11 cellular contexts compared by ENCODE assay signal in the genomic region with DNA sequence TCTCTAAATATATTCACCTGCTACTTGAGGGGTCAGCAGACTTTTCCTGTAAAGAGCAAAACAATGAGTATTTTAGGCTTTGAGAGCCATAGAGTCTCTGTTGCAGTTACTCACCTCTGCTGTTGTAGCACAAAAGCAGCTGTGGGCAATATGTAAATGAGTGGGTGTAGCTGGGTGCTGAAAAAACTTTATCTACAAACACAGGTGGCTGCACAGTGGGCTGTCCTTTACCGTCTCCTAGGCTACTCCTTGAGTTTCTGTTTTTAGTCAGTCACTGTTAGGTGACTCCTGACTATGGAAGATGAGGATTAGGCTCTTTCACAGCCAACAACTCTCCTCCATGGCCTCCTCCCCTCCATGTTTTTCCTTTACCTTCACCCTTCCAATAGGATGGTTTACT.
DNase-seq lines count a peak whose midpoint lies in the region; ATAC-seq and TF ChIP-seq lines count a peak whose summit lies in the region.
"Had no signal": no experiment of that assay in that cellular context is flagged by ENCODE, and none has a peak within 500 bp of the region (broad histone marks: within the 10 kb centered on the region; RNA-seq: fewer than 3 reads in every experiment).

No MANE protein-coding gene starts in this region.

- H3K36me3 Mint-ChIP-seq in GM23338 (ENCODE audit: low read depth): peaks cover 2% of the 10 kb centered on the region; the same call in 1 of the 3 replicates
- H3K36me3 Mint-ChIP-seq: natural killer cell treated with Interleukin-12 subunit alpha and Interleukin-12 subunit beta and Interleukin-15 and Interleukin-18, amount 100 ng/mL, for 72 hours had no signal

- no peaks in the 10 kb centered on the region for H3F3A ChIP-seq in GM23338 (replicated peaks; ENCODE audit: low read depth)

- no peaks in the 10 kb centered on the region for H4K20me1 ChIP-seq in GM23338 (replicated peaks; ENCODE audit: insufficient read depth)

- no peaks in the 10 kb centered on the region for H3K9me3 Mint-ChIP-seq in GM23338

- H3K27ac Mint-ChIP-seq in GM23338: no peak overlapping the region
- H3K27ac Mint-ChIP-seq: natural killer cell treated with Interleukin-12 subunit alpha and Interleukin-12 subunit beta and Interleukin-15 and Interleukin-18, amount 100 ng/mL, for 72 hours had no signal

- H3K36me3 ChIP-seq in GM23338 (ENCODE audit: insufficient read depth): no peaks in the 10 kb centered on the region

- no peak for DNase-seq in GM23338 (ENCODE audit: low spot score)
- DNase-seq in NCI-H1417 treated with DMSO at 0.1 percent for 48 hours (lab: John Stamatoyannopoulos, UW): peak; percentile 27
- no peak for DNase-seq in GM19240 (ENCODE audit: insufficient read length, low spot score)
- DNase-seq in T-helper 2 cell: no peak
- no peak for DNase-seq in lower leg skin (ENCODE audit: low spot score in 2 of 2)
- DNase-seq: activated effector memory CD4-positive, alpha-beta T cell treated with Interleukin-2 at 50 U/mL for 16 hours had no signal

- H3K4me3 ChIP-seq in GM23338 (no peak overlapping the region), lower leg skin (ENCODE audit: low read depth, poor library complexity, severe bottlenecking) (no peak overlapping the region)

- peaks cover 25% of the 10 kb centered on the region for H3K4me1 ChIP-seq in GM23338 (ENCODE audit: insufficient read depth)

- ATAC-seq in GM18511 (IDR thresholded peaks at IDR 0.05; ENCODE audit: unreplicated experiment) (peak; percentile 58), GM23338 (peak; percentile 48), esophagus mucosa (peak; percentile 72), HG03457 (IDR thresholded peaks at IDR 0.05; ENCODE audit: unreplicated experiment) (no peak)
- ATAC-seq: natural killer cell treated with Interleukin-12 subunit alpha and Interleukin-12 subunit beta and Interleukin-15 and Interleukin-18, amount 100 ng/mL, for 72 hours had no signal

- TF ChIP-seq CTCF in GM23338 (conservative IDR thresholded peaks at IDR 0.05; ENCODE audit: low read depth in 2 of 2) (no peak), lower leg skin (IDR thresholded peaks at IDR 0.05) (no peak)

- peaks cover 5% of the 10 kb centered on the region; the same call in 1 of the 2 replicates for H3K9me2 ChIP-seq in GM23338 (ENCODE audit: insufficient read depth)

- no peaks in the 10 kb centered on the region for H3K27me3 ChIP-seq in GM23338 (ENCODE audit: insufficient read depth)

- no peak overlapping the region for H3K27ac ChIP-seq in GM23338 (ENCODE audit: low read depth)
- H3K27ac ChIP-seq: VCaP had no signal

- TF ChIP-seq POLR2A in lower leg skin (IDR thresholded peaks at IDR 0.05): no peak

- 19 to 26% methylated on average over 1 of the region's 1 CpG for WGBS in lower leg skin, 2 donors

- no peak overlapping the region; the same call in 1 of the 2 replicates for H3K4me2 ChIP-seq in GM23338

- H3K79me2 ChIP-seq in GM23338 (replicated peaks; ENCODE audit: insufficient read depth): no peaks in the 10 kb centered on the region

- 0 out of 2 replicates have a peak overlapping the region, but pooled peaks have one; percentile 72 for H2AFZ ChIP-seq in GM23338

- H3K4me1 Mint-ChIP-seq in GM23338: peaks cover 25% of the 10 kb centered on the region; the same call in 2 of the 3 replicates

- peaks cover 4% of the 10 kb centered on the region for H3K27me3 Mint-ChIP-seq in GM23338 (ENCODE audit: insufficient read depth, low read depth, poor library complexity)

- intact Hi-C loops in lower leg skin (cut with DNase I; ENCODE audit: low total_unique reads): no loop called here

- no peak overlapping the region for H3K4me3 Mint-ChIP-seq in GM23338
- H3K4me3 Mint-ChIP-seq: natural killer cell treated with Interleukin-12 subunit alpha and Interleukin-12 subunit beta and Interleukin-15 and Interleukin-18, amount 100 ng/mL, for 72 hours had no signal

TF ChIP-seq in GM23338, 12 proteins besides CTCF, POLR2A, EP300 and RAD21:
- TF ChIP-seq ZNF331 (CRISPR knock-in tag; IDR thresholded peaks at IDR 0.05; ENCODE audit: low read depth) (no peak), ZNF114 (CRISPR knock-in tag; IDR thresholded peaks at IDR 0.05) (no peak), JUNB (IDR thresholded peaks at IDR 0.05; ENCODE audit: unreplicated experiment) (no peak), CREB1 (CRISPR knock-in tag; IDR thresholded peaks at IDR 0.05; ENCODE audit: low read depth) (no peak)
- TF ChIP-seq, protein P1, sequence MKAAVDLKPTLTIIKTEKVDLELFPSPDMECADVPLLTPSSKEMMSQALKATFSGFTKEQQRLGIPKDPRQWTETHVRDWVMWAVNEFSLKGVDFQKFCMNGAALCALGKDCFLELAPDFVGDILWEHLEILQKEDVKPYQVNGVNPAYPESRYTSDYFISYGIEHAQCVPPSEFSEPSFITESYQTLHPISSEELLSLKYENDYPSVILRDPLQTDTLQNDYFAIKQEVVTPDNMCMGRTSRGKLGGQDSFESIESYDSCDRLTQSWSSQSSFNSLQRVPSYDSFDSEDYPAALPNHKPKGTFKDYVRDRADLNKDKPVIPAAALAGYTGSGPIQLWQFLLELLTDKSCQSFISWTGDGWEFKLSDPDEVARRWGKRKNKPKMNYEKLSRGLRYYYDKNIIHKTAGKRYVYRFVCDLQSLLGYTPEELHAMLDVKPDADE (IDR thresholded peaks at IDR 0.05): no peak
